12 cellular contexts compared by ENCODE assay signal in the genomic region with DNA sequence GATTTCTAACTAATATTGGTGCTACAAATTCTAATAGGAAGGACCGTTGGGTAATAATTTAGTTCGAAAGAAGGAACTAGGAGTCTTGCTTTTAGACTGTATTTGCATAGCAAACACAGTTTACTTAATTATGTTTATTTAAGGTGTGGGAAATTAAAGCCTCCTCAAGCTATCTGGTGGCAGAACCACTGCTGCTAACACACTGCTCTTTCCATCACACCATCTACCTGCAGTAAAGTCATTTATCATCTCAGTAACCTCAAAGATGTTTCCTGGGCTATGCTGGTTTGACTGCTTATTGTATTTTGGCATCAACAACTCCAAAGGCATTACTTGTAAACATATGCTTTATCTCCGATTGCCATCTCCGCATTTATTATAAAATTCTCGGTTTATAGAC.
DNase-seq lines count a peak whose midpoint lies in the region; ATAC-seq, FAIRE-seq and TF ChIP-seq lines count a peak whose summit lies in the region.
"Had no signal": no experiment of that assay in that cellular context is flagged by ENCODE, and none has a peak within 500 bp of the region (broad histone marks: within the 10 kb centered on the region; RNA-seq: fewer than 3 reads in every experiment).

No MANE protein-coding gene starts in this region.

- H3K9ac ChIP-seq in kidney (ENCODE audit: low read length in 2 of 2), result no peak overlapping the region

- DNase-seq in NCI-H748 (lab: John Stamatoyannopoulos, UW; ENCODE audit: unreplicated experiment) (peak; percentile 22), NCI-H748 treated with DMSO at 0.1 percent for 48 hours (lab: John Stamatoyannopoulos, UW) (no peak), NCI-H69 (lab: John Stamatoyannopoulos, UW) (peak; percentile 82), mucosa of descending colon (no peak), kidney (no peak), erythroblast (lab: John Stamatoyannopoulos, UW) (no peak)
- DNase-seq: C1 segment of cervical spinal cord; CD4-positive, alpha-beta T cell; DMS79; HFFc6 had no signal

- peak overlapping the region; percentile 30 for H3K4me2 ChIP-seq in DOHH2 (ENCODE audit: low read length)

- H3K27me3 ChIP-seq in DOHH2 (ENCODE audit: control insufficient read depth, low read length), result no peaks in the 10 kb centered on the region

- TF ChIP-seq CTCF in DOHH2 (IDR thresholded peaks at IDR 0.05; ENCODE audit: low read depth, low read length, poor library complexity, severe bottlenecking) (no peak), mucosa of descending colon (IDR thresholded peaks at IDR 0.05) (no peak), kidney (IDR thresholded peaks at IDR 0.05; ENCODE audit: borderline replicate concordance, extremely low read depth, insufficient read depth) (no peak)

- H3K4me3 ChIP-seq in DOHH2 (ENCODE audit: low read length) (no peak overlapping the region), mucosa of descending colon (no peak overlapping the region), kidney (ENCODE audit: low read length in 2 of 2) (no peak overlapping the region)

- H3K9me2 ChIP-seq in DOHH2 (replicated peaks; ENCODE audit: control insufficient read depth, low read length), result no peaks in the 10 kb centered on the region

- no peak for TF ChIP-seq POLR2A in erythroblast (IDR thresholded peaks at IDR 0.05; ENCODE audit: low read length)

- H4K20me1 ChIP-seq in DOHH2 (ENCODE audit: control insufficient read depth, insufficient read depth, low read depth, low read length), result no peaks in the 10 kb centered on the region

- no peaks in the 10 kb centered on the region for H3F3A ChIP-seq in DOHH2 (ENCODE audit: control insufficient read depth, insufficient read depth)

- H3K36me3 ChIP-seq in DOHH2 (ENCODE audit: control insufficient read depth, low read length) (no peaks in the 10 kb centered on the region), mucosa of descending colon (ENCODE audit: low read depth) (no peaks in the 10 kb centered on the region), kidney (ENCODE audit: control insufficient read depth in 1 of 2, insufficient read depth in 2 of 2, low read length in 2 of 2) (no peaks in the 10 kb centered on the region)

- H3K4me1 ChIP-seq in DOHH2 (ENCODE audit: control insufficient read depth, low read length), result peaks cover 17% of the 10 kb centered on the region
- H3K4me1 ChIP-seq in mucosa of descending colon (ENCODE audit: low read depth), result no peaks in the 10 kb centered on the region
- H3K4me1 ChIP-seq in kidney (ENCODE audit: control insufficient read depth in 1 of 2, insufficient read depth in 1 of 2, low read depth in 1 of 2, low read length in 2 of 2), result no peaks in the 10 kb centered on the region

- no peaks in the 10 kb centered on the region for H3K79me2 ChIP-seq in DOHH2 (ENCODE audit: control insufficient read depth, low read length)

- H3K9me3 ChIP-seq in DOHH2 (ENCODE audit: control insufficient read depth, insufficient read depth, low read length), result no peaks in the 10 kb centered on the region
- no peaks in the 10 kb centered on the region for H3K9me3 ChIP-seq in mucosa of descending colon
- no peaks in the 10 kb centered on the region for H3K9me3 ChIP-seq in kidney (ENCODE audit: control insufficient read depth in 1 of 2, low read length in 2 of 2)

- no peak for FAIRE-seq in kidney (lab: Jason Lieb, UNC)

- intact Hi-C loops in mucosa of descending colon (cut with DNase I, micrococcal nuclease), result loop anchor here in 1 of 2 donors (5.0 kb wide), 1 partner anchor 773 kb away; no protein-coding TSS in a partner anchor
- intact Hi-C loops in kidney (cut with DNase I), result no loop called here

- peak; percentile 36 for ATAC-seq in mucosa of descending colon
- ATAC-seq in HG03159 (IDR thresholded peaks at IDR 0.05; ENCODE audit: unreplicated experiment), result no peak

- H3K27ac ChIP-seq in DOHH2 (ENCODE audit: low read depth, low read length), result no peak overlapping the region
- H3K27ac ChIP-seq in kidney (ENCODE audit: low read depth in 2 of 2, low read length in 2 of 2), result no peak overlapping the region

Comparison
In these comparisons a context has a peak if more than half of its experiments do, and no peak if none do; other contexts are left out.
1. DNase-seq: peak in NCI-H748 (single experiment) and NCI-H69 (single experiment); none in NCI-H748 treated with DMSO at 0.1 percent for 48 hours (single experiment), mucosa of descending colon (0 of 3), kidney (single experiment) and erythroblast (0 of 2).